Comparison of ENCODE assay signal across 33 cellular contexts in genomic region chr6:84709121-84709520, GRCh38. TPM values are rescaled to one million over a fixed set of nuclear protein-coding genes. Genes with fewer than 3 reads are reported as not detected.
"Had no signal": no experiment of that assay in that cellular context is flagged by ENCODE, and none has a peak within 500 bp of the region (broad histone marks: within the 10 kb centered on the region; RNA-seq: fewer than 3 reads in every experiment).

No MANE protein-coding gene starts in this region.

- H3K36me3 Mint-ChIP-seq: activated CD4-positive, alpha-beta memory T cell treated with anti-CD3 and anti-CD28 coated beads for 36 hours; activated CD8-positive, alpha-beta memory T cell treated with anti-CD3 and anti-CD28 coated beads, Interleukin-2, amount 10 ng/mL, durations not matched to agents 7 days and 5 days; activated naive CD4-positive, alpha-beta T cell treated with anti-CD3 and anti-CD28 coated beads, Interleukin-2, amount 50 U/mL, for 24 hours; activated naive CD8-positive, alpha-beta T cell treated with anti-CD3 and anti-CD28 coated beads for 36 hours; T-cell had no signal

- DNase-seq: activated B cell treated with CpG ODN at 0.5 μM for 24 hours; activated CD4-positive, alpha-beta memory T cell treated with anti-CD3 and anti-CD28 coated beads for 36 hours; activated CD4-positive, alpha-beta T cell treated with anti-CD3 and anti-CD28 coated beads, Interleukin-2, amount 10 ng/mL, durations not matched to agents 24 days and 14 days; activated CD8-positive, alpha-beta memory T cell treated with anti-CD3 and anti-CD28 coated beads, Interleukin-2, amount 10 ng/mL, durations not matched to agents 7 days and 5 days; activated CD8-positive, alpha-beta memory T cell treated with anti-CD3 and anti-CD28 coated beads, Interleukin-2, amount 50 U/mL, for 4 hours; activated CD8-positive, alpha-beta T cell treated with anti-CD3 and anti-CD28 coated beads, Interleukin-2, amount 10 ng/mL, durations not matched to agents 7 days and 5 days; activated effector memory CD4-positive, alpha-beta T cell treated with anti-CD3 and anti-CD28 coated beads, Interleukin-2, amount 50 U/mL, for 16 hours; activated naive CD4-positive, alpha-beta T cell treated with anti-CD3 and anti-CD28 coated beads for 36 hours; activated naive CD8-positive, alpha-beta T cell treated with anti-CD3 and anti-CD28 coated beads for 36 hours; activated naive CD8-positive, alpha-beta T cell treated with anti-CD3 and anti-CD28 coated beads, Interleukin-2, amount 50 U/mL, for 24 hours; activated T-cell treated with anti-CD3 and anti-CD28 coated beads, Interleukin-2, amount 50 U/mL, for 1 hour; activated T-cell treated with anti-CD3 and anti-CD28 coated beads, Interleukin-2, amount 50 U/mL, for 48 hours; brain microvascular endothelial cell; caudate nucleus; cortex of kidney; dorsolateral prefrontal cortex; effector memory CD4-positive, alpha-beta T cell; endodermal cell; esophagus squamous epithelium; foreskin fibroblast; head of caudate nucleus; hippocampal formation; T-cell; T1000; WERI-Rb-1 had no signal

- H3K27me3 ChIP-seq: brain microvascular endothelial cell, esophagus squamous epithelium had no signal

- H3K4me1 Mint-ChIP-seq: activated B cell treated with CpG ODN at 0.5 μM for 24 hours; activated CD4-positive, alpha-beta T cell treated with anti-CD3 and anti-CD28 coated beads, Interleukin-2, amount 10 ng/mL, durations not matched to agents 24 days and 14 days; activated CD8-positive, alpha-beta memory T cell treated with anti-CD3 and anti-CD28 coated beads, Interleukin-2, amount 10 ng/mL, durations not matched to agents 7 days and 5 days; activated naive CD4-positive, alpha-beta T cell treated with anti-CD3 and anti-CD28 coated beads, Interleukin-2, amount 50 U/mL, for 24 hours; activated naive CD8-positive, alpha-beta T cell treated with anti-CD3 and anti-CD28 coated beads for 36 hours; activated naive CD8-positive, alpha-beta T cell treated with anti-CD3 and anti-CD28 coated beads, Interleukin-2, amount 50 U/mL, for 24 hours; endodermal cell; T-cell had no signal

- H3K4me3 ChIP-seq: dorsolateral prefrontal cortex, esophagus squamous epithelium had no signal

- H3K9me3 Mint-ChIP-seq: activated CD4-positive, alpha-beta T cell treated with anti-CD3 and anti-CD28 coated beads, Interleukin-2, amount 10 ng/mL, durations not matched to agents 24 days and 14 days; activated naive CD4-positive, alpha-beta T cell treated with anti-CD3 and anti-CD28 coated beads, Interleukin-2, amount 50 U/mL, for 24 hours; activated naive CD8-positive, alpha-beta T cell treated with anti-CD3 and anti-CD28 coated beads for 36 hours; activated naive CD8-positive, alpha-beta T cell treated with anti-CD3 and anti-CD28 coated beads, Interleukin-2, amount 50 U/mL, for 24 hours; activated T-helper 1 cell treated with anti-CD3 and anti-CD28 coated beads, Interleukin-12 subunit alpha, Interleukin-12 subunit beta, Interleukin-2, Interleukin-4 antibody, amounts not matched to agents 30 ng/mL and 10 ng/mL and 1 ng/mL, durations not matched to agents 14 hours and 24 hours and 36 hours; activated T-helper 2 cell treated with anti-CD3 and anti-CD28 coated beads, Interferon-gamma antibody, Interleukin-2, Interleukin-4, amounts not matched to agents 10 μg/mL and 5 μg/mL and 100 μg/mL, durations not matched to agents 14 hours and 24 hours and 36 hours; T-helper 1 cell treated with Interleukin-12 subunit alpha and Interleukin-12 subunit beta and Interleukin-4 antibody, amounts not matched to agents 30 μg/mL and 1 μg/mL, for 36 hours had no signal

- H3K9me3 ChIP-seq: esophagus squamous epithelium had no signal

- H3K27ac ChIP-seq: brain microvascular endothelial cell, dorsolateral prefrontal cortex, epithelial cell of prostate, esophagus squamous epithelium, WERI-Rb-1 had no signal

- H3K27me3 Mint-ChIP-seq: activated B cell treated with CpG ODN at 0.5 μM for 24 hours; activated CD4-positive, alpha-beta memory T cell treated with anti-CD3 and anti-CD28 coated beads for 36 hours; activated CD4-positive, alpha-beta T cell treated with anti-CD3 and anti-CD28 coated beads, Interleukin-2, amount 10 ng/mL, durations not matched to agents 24 days and 14 days; activated CD8-positive, alpha-beta memory T cell treated with anti-CD3 and anti-CD28 coated beads, Interleukin-2, amount 10 ng/mL, durations not matched to agents 7 days and 5 days; activated naive CD4-positive, alpha-beta T cell treated with anti-CD3 and anti-CD28 coated beads, Interleukin-2, amount 50 U/mL, for 24 hours; activated naive CD8-positive, alpha-beta T cell treated with anti-CD3 and anti-CD28 coated beads for 36 hours; T-cell had no signal

- H3K4me3 Mint-ChIP-seq: activated B cell treated with CpG ODN at 0.5 μM for 24 hours; activated CD4-positive, alpha-beta memory T cell treated with anti-CD3 and anti-CD28 coated beads for 36 hours; activated CD4-positive, alpha-beta T cell treated with anti-CD3 and anti-CD28 coated beads, Interleukin-2, amount 10 ng/mL, durations not matched to agents 24 days and 14 days; activated CD8-positive, alpha-beta memory T cell treated with anti-CD3 and anti-CD28 coated beads, Interleukin-2, amount 10 ng/mL, durations not matched to agents 7 days and 5 days; activated CD8-positive, alpha-beta T cell treated with anti-CD3 and anti-CD28 coated beads, Interleukin-2, amount 10 ng/mL, durations not matched to agents 7 days and 5 days; activated naive CD4-positive, alpha-beta T cell treated with anti-CD3 and anti-CD28 coated beads for 36 hours; activated naive CD4-positive, alpha-beta T cell treated with anti-CD3 and anti-CD28 coated beads, Interleukin-2, amount 50 U/mL, for 24 hours; activated naive CD8-positive, alpha-beta T cell treated with anti-CD3 and anti-CD28 coated beads for 36 hours; activated naive CD8-positive, alpha-beta T cell treated with anti-CD3 and anti-CD28 coated beads, Interleukin-2, amount 50 U/mL, for 24 hours; activated T-helper 1 cell treated with anti-CD3 and anti-CD28 coated beads, Interleukin-12 subunit alpha, Interleukin-12 subunit beta, Interleukin-2, Interleukin-4 antibody, amounts not matched to agents 30 ng/mL and 10 ng/mL and 1 ng/mL, durations not matched to agents 14 hours and 24 hours and 36 hours; endodermal cell; T-cell; T-helper 1 cell treated with Interleukin-12 subunit alpha and Interleukin-12 subunit beta and Interleukin-4 antibody, amounts not matched to agents 30 μg/mL and 1 μg/mL, for 36 hours had no signal

- H3K27ac Mint-ChIP-seq: activated B cell treated with CpG ODN at 0.5 μM for 24 hours; activated CD4-positive, alpha-beta memory T cell treated with anti-CD3 and anti-CD28 coated beads for 36 hours; activated CD4-positive, alpha-beta T cell treated with anti-CD3 and anti-CD28 coated beads, Interleukin-2, amount 10 ng/mL, durations not matched to agents 24 days and 14 days; activated CD8-positive, alpha-beta memory T cell treated with anti-CD3 and anti-CD28 coated beads, Interleukin-2, amount 10 ng/mL, durations not matched to agents 7 days and 5 days; activated CD8-positive, alpha-beta T cell treated with anti-CD3 and anti-CD28 coated beads, Interleukin-2, amount 10 ng/mL, durations not matched to agents 7 days and 5 days; activated naive CD4-positive, alpha-beta T cell treated with anti-CD3 and anti-CD28 coated beads for 36 hours; activated naive CD4-positive, alpha-beta T cell treated with anti-CD3 and anti-CD28 coated beads, Interleukin-2, amount 50 U/mL, for 24 hours; activated naive CD8-positive, alpha-beta T cell treated with anti-CD3 and anti-CD28 coated beads for 36 hours; activated naive CD8-positive, alpha-beta T cell treated with anti-CD3 and anti-CD28 coated beads, Interleukin-2, amount 50 U/mL, for 24 hours; activated T-helper 1 cell treated with anti-CD3 and anti-CD28 coated beads, Interleukin-12 subunit alpha, Interleukin-12 subunit beta, Interleukin-2, Interleukin-4 antibody, amounts not matched to agents 30 ng/mL and 10 ng/mL and 1 ng/mL, durations not matched to agents 14 hours and 24 hours and 36 hours; activated T-helper 2 cell treated with anti-CD3 and anti-CD28 coated beads, Interferon-gamma antibody, Interleukin-2, Interleukin-4, amounts not matched to agents 10 μg/mL and 5 μg/mL and 100 μg/mL, durations not matched to agents 14 hours and 24 hours and 36 hours; endodermal cell; T-cell; T-helper 1 cell treated with Interleukin-12 subunit alpha and Interleukin-12 subunit beta and Interleukin-4 antibody, amounts not matched to agents 30 μg/mL and 1 μg/mL, for 36 hours had no signal

- ATAC-seq: activated CD4-positive, CD25-positive, alpha-beta regulatory T cell treated with anti-CD3 and anti-CD28 coated beads, Interleukin-2, amount 50 U/mL, for 24 hours; activated CD8-positive, alpha-beta memory T cell treated with anti-CD3 and anti-CD28 coated beads, Interleukin-2, amount 10 ng/mL, durations not matched to agents 7 days and 5 days; activated CD8-positive, alpha-beta T cell treated with anti-CD3 and anti-CD28 coated beads, Interleukin-2, amount 10 ng/mL, durations not matched to agents 7 days and 5 days; activated naive CD8-positive, alpha-beta T cell treated with anti-CD3 and anti-CD28 coated beads, Interleukin-2, amount 50 U/mL, for 24 hours; T-cell had no signal

- H3K4me1 ChIP-seq: esophagus squamous epithelium had no signal

- H3K36me3 ChIP-seq: brain microvascular endothelial cell, esophagus squamous epithelium, WERI-Rb-1 had no signal

RNA-seq across cellular contexts. Expression of gene TBX18, which starts 55.3 kb away (rescaled TPM):
- total RNA-seq: activated B cell treated with CpG ODN at 0.5 μM for 24 hours; activated CD4-positive, alpha-beta memory T cell treated with anti-CD3 and anti-CD28 coated beads for 36 hours; activated CD4-positive, alpha-beta T cell treated with anti-CD3 and anti-CD28 coated beads, Interleukin-2, amount 10 ng/mL, durations not matched to agents 24 days and 14 days; activated CD8-positive, alpha-beta memory T cell treated with anti-CD3 and anti-CD28 coated beads for 36 hours; activated CD8-positive, alpha-beta memory T cell treated with anti-CD3 and anti-CD28 coated beads, Interleukin-2, amount 10 ng/mL, durations not matched to agents 7 days and 5 days; activated CD8-positive, alpha-beta T cell treated with anti-CD3 and anti-CD28 coated beads, Interleukin-2, amount 10 ng/mL, durations not matched to agents 7 days and 5 days; activated naive CD4-positive, alpha-beta T cell treated with anti-CD3 and anti-CD28 coated beads for 36 hours; activated naive CD8-positive, alpha-beta T cell treated with anti-CD3 and anti-CD28 coated beads for 36 hours; activated T-helper 1 cell treated with anti-CD3 and anti-CD28 coated beads, Interleukin-12 subunit alpha, Interleukin-12 subunit beta, Interleukin-2, Interleukin-4 antibody, amounts not matched to agents 30 ng/mL and 10 ng/mL and 1 ng/mL, durations not matched to agents 14 hours and 24 hours and 36 hours; activated T-helper 2 cell treated with anti-CD3 and anti-CD28 coated beads, Interferon-gamma antibody, Interleukin-2, Interleukin-4, amounts not matched to agents 10 μg/mL and 5 μg/mL and 100 μg/mL, durations not matched to agents 14 hours and 24 hours and 36 hours; T-cell; T-helper 2 cell treated with Interferon-gamma antibody and Interleukin-4, amounts not matched to agents 100 ng/mL and 5 ng/mL, for 36 hours had no signal
